ENCODE assay signal across 1 cellular context in genomic region chr7:106071999-106072714, GRCh38.
TF ChIP-seq lines count a peak whose summit lies in the region.

No MANE protein-coding gene starts in this region.

TF ChIP-seq in HepG2, 621 proteins besides CTCF, POLR2A, EP300 and RAD21 (continued from another document):
- TF ChIP-seq ZNF800 (CRISPR knock-in tag; IDR thresholded peaks at IDR 0.05) = no peak
- TF ChIP-seq MXD4 (CRISPR knock-in tag; IDR thresholded peaks at IDR 0.05) = peak; percentile 67; the same call in 1 of the 2 replicates
- no peak for TF ChIP-seq ZBTB38 (CRISPR knock-in tag; IDR thresholded peaks at IDR 0.05)
- no peak for TF ChIP-seq XBP1 (CRISPR knock-in tag; IDR thresholded peaks at IDR 0.05)
- 0 out of 2 replicates have a peak, but pooled peaks have one; percentile 37 for TF ChIP-seq POGZ (CRISPR knock-in tag; IDR thresholded peaks at IDR 0.05)
- no peak for TF ChIP-seq PBX3 (CRISPR knock-in tag; IDR thresholded peaks at IDR 0.05; ENCODE audit: borderline replicate concordance)
- TF ChIP-seq KDM3A (CRISPR knock-in tag; IDR thresholded peaks at IDR 0.05; ENCODE audit: low read depth) = no peak
- TF ChIP-seq GPN1 (CRISPR knock-in tag; IDR thresholded peaks at IDR 0.05; ENCODE audit: borderline replicate concordance) = no peak
- TF ChIP-seq PITX1 (CRISPR knock-in tag; IDR thresholded peaks at IDR 0.05) = peak; percentile 83
- TF ChIP-seq SIN3A (IDR thresholded peaks at IDR 0.05; ENCODE audit: borderline replicate concordance, low read depth, low read length) = no peak
- TF ChIP-seq MTF2 (CRISPR knock-in tag; IDR thresholded peaks at IDR 0.05; ENCODE audit: borderline replicate concordance) = no peak
- TF ChIP-seq MATR3 (CRISPR knock-in tag; IDR thresholded peaks at IDR 0.05) = no peak
- TF ChIP-seq ZNF607 (CRISPR knock-in tag; IDR thresholded peaks at IDR 0.05; ENCODE audit: borderline replicate concordance) = no peak; the same call in 1 of the 2 replicates
- TF ChIP-seq RELA (CRISPR knock-in tag; IDR thresholded peaks at IDR 0.05) = no peak
- peak; percentile 29; the same call in 1 of the 2 replicates for TF ChIP-seq IRF2 (CRISPR knock-in tag; IDR thresholded peaks at IDR 0.05)
- TF ChIP-seq MBNL3 (CRISPR knock-in tag; conservative IDR thresholded peaks at IDR 0.05) = no peak
- no peak for TF ChIP-seq ZNF33A (CRISPR knock-in tag; IDR thresholded peaks at IDR 0.05; ENCODE audit: borderline replicate concordance)
- no peak for TF ChIP-seq GPBP1L1 (CRISPR knock-in tag; IDR thresholded peaks at IDR 0.05)
- peak; percentile 81 for TF ChIP-seq GATAD2A (CRISPR knock-in tag; IDR thresholded peaks at IDR 0.05)
- TF ChIP-seq TRIM22 (IDR thresholded peaks at IDR 0.05) = no peak
- peak; percentile 52; the same call in 1 of the 2 replicates for TF ChIP-seq ZFX (CRISPR knock-in tag; IDR thresholded peaks at IDR 0.05; ENCODE audit: low read depth)
- no peak for TF ChIP-seq POGK (CRISPR knock-in tag; conservative IDR thresholded peaks at IDR 0.05)
- peak; percentile 41; the same call in 1 of the 2 replicates for TF ChIP-seq SIX1 (CRISPR knock-in tag; IDR thresholded peaks at IDR 0.05; ENCODE audit: borderline replicate concordance)
- no peak for TF ChIP-seq HCFC1 (IDR thresholded peaks at IDR 0.05; ENCODE audit: low read depth, low read length)
- no peak for TF ChIP-seq NFE2L1 (CRISPR knock-in tag; IDR thresholded peaks at IDR 0.05; ENCODE audit: borderline replicate concordance)
- no peak for TF ChIP-seq CEBPB (IDR thresholded peaks at IDR 0.05; ENCODE audit: borderline replicate concordance, low read depth, low read length)
